Comparison of ENCODE assay signal across 1 cellular context in the genomic region with DNA sequence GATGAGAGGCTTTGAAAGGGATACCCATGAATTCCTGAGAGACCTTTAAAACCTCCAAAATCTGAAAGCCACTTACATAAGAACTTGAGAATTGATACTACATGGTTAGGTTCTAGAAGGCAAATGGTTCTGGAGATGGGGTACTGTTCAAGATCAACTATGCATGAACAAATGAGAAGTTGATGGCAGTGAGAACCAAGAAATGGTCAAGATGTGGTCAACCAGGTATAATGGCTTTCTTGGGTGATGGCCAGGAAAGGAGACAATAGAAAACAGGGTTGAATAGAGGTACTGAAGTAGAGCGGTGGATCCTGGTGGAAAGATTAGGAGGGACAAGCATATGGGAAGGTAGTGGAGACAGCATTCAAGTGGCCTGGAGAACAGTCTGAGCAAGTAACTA.
TF ChIP-seq lines count a peak whose summit lies in the region.

No MANE protein-coding gene starts in this region.

TF ChIP-seq in H1, 55 proteins besides CTCF, POLR2A, EP300 and RAD21 (continued from another document):
- no peak for TF ChIP-seq NRF1 (IDR thresholded peaks at IDR 0.05; ENCODE audit: low read depth, low read length)
- no peak for TF ChIP-seq POU5F1 (IDR thresholded peaks at IDR 0.05; ENCODE audit: low read depth, low read length)
- TF ChIP-seq, protein P1, sequence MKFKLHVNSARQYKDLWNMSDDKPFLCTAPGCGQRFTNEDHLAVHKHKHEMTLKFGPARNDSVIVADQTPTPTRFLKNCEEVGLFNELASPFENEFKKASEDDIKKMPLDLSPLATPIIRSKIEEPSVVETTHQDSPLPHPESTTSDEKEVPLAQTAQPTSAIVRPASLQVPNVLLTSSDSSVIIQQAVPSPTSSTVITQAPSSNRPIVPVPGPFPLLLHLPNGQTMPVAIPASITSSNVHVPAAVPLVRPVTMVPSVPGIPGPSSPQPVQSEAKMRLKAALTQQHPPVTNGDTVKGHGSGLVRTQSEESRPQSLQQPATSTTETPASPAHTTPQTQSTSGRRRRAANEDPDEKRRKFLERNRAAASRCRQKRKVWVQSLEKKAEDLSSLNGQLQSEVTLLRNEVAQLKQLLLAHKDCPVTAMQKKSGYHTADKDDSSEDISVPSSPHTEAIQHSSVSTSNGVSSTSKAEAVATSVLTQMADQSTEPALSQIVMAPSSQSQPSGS (IDR thresholded peaks at IDR 0.05; ENCODE audit: low read length), result no peak
- TF ChIP-seq TEAD4 (IDR thresholded peaks at IDR 0.05; ENCODE audit: low read depth, low read length), result no peak
- no peak for TF ChIP-seq YY1 (IDR thresholded peaks at IDR 0.05; ENCODE audit: low read depth, low read length)
- TF ChIP-seq BACH1 (IDR thresholded peaks at IDR 0.05; ENCODE audit: low read length), result no peak
- TF ChIP-seq, protein P2, sequence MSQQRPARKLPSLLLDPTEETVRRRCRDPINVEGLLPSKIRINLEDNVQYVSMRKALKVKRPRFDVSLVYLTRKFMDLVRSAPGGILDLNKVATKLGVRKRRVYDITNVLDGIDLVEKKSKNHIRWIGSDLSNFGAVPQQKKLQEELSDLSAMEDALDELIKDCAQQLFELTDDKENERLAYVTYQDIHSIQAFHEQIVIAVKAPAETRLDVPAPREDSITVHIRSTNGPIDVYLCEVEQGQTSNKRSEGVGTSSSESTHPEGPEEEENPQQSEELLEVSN (IDR thresholded peaks at IDR 0.05), result no peak
